ENCODE assay signal across 1 cellular context in genomic region chr6:51249798-51250197, GRCh38.
TF ChIP-seq lines count a peak whose summit lies in the region.

No MANE protein-coding gene starts in this region.

TF ChIP-seq in SK-N-SH, 30 proteins besides CTCF, POLR2A, EP300 and RAD21 (continued from another document):
- TF ChIP-seq NRF1 (IDR thresholded peaks at IDR 0.05; ENCODE audit: low read depth, low read length), result no peak
- TF ChIP-seq NFIC (IDR thresholded peaks at IDR 0.05; ENCODE audit: borderline replicate concordance), result no peak
- TF ChIP-seq MEF2A (IDR thresholded peaks at IDR 0.05; ENCODE audit: borderline replicate concordance, low read depth), result no peak
TF ChIP-seq in SK-N-SH: peak in this region for 0.
